ENCODE assay signal across 26 cellular contexts in the genomic region with DNA sequence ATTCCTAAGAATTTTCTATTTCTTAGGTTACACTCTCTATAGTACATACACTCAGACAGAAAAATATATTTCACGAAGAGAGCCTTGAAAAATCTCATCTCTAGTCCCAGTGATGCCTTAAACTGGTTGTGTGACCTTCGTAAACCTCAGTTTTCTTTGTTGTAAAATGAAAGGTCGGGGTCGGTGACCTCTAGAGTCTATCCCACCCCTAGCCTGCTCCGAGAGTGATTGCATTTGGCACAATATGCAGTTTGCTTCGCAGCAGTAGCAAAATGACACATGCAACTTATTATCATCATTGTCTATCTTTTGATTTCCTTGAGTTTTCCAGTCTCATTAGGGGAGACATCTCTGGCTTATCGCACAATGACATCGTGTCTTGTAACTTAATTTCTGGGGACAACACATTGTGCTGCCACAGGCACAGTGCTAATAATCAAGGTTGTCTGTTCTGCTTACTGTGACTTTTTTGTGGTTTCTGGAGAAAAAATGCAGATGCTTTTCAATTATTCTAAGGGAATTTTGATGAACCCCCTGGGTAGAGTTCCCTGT.
"Had no signal": no experiment of that assay in that cellular context is flagged by ENCODE, and none has a peak within 500 bp of the region (broad histone marks: within the 10 kb centered on the region; RNA-seq: fewer than 3 reads in every experiment).

No MANE protein-coding gene starts in this region.

- H3K9me3 Mint-ChIP-seq: activated T-helper 1 cell treated with anti-CD3 and anti-CD28 coated beads, Interleukin-12 subunit alpha, Interleukin-12 subunit beta, Interleukin-2, Interleukin-4 antibody, amounts not matched to agents 30 ng/mL and 10 ng/mL and 1 ng/mL, durations not matched to agents 14 hours and 24 hours and 36 hours; natural killer cell treated with Interleukin-12 subunit alpha and Interleukin-12 subunit beta and Interleukin-15 and Interleukin-18, amount 100 ng/mL, for 72 hours; stimulated activated naive B cell treated with anti-CD40 and anti-IgM and Interleukin-4, amounts not matched to agents 10 μg/mL and 1 μg/mL and 100 μg/mL, for 72 hours had no signal

- H3K4me3 ChIP-seq: esophagus squamous epithelium, hepatocyte, mucosa of descending colon, stomach, thyroid gland, upper lobe of right lung had no signal

- H3K36me3 ChIP-seq: esophagus squamous epithelium, thyroid gland, upper lobe of right lung had no signal

- ATAC-seq: left cardiac atrium; left ventricle myocardium superior; mucosa of descending colon; natural killer cell treated with Interleukin-12 subunit alpha and Interleukin-12 subunit beta and Interleukin-15 and Interleukin-18, amount 100 ng/mL, for 72 hours; right cardiac atrium; stimulated activated naive B cell treated with anti-CD40 and anti-IgM and Interleukin-4, amounts not matched to agents 10 μg/mL and 1 μg/mL and 100 μg/mL, for 72 hours; upper lobe of right lung had no signal

- H3K27ac ChIP-seq: epithelial cell of prostate, esophagus squamous epithelium, hepatocyte, parathyroid adenoma, stomach, thyroid gland, upper lobe of right lung had no signal

- H3K4me1 ChIP-seq: esophagus squamous epithelium, parathyroid adenoma, stomach, upper lobe of right lung had no signal

- H3K9me3 ChIP-seq: esophagus squamous epithelium, mucosa of descending colon, stomach, thyroid gland, upper lobe of right lung had no signal

- H3K4me2 ChIP-seq: hepatocyte had no signal

- H2AFZ ChIP-seq: hepatocyte, parathyroid adenoma had no signal

- H3K9ac ChIP-seq: parathyroid adenoma had no signal

- DNase-seq: activated CD4-positive, alpha-beta T cell treated with anti-CD3 and anti-CD28 coated beads for 4 hours; activated CD4-positive, alpha-beta T cell treated with anti-CD3 and anti-CD28 coated beads, Interleukin-2, amount 50 U/mL, for 4 hours; activated effector memory CD4-positive, alpha-beta T cell treated with anti-CD3 and anti-CD28 coated beads, Interleukin-2, amount 50 U/mL, for 16 hours; activated naive CD4-positive, alpha-beta T cell treated with anti-CD3 and anti-CD28 coated beads, Interleukin-2, amount 50 U/mL, for 16 hours; activated T-cell treated with anti-CD3 and anti-CD28 coated beads for 4 hours; amniotic stem cell; caudate nucleus; cortex of kidney; esophagus squamous epithelium; foreskin melanocyte; left cardiac atrium; left ventricle myocardium superior; mucosa of descending colon; occipital lobe; right cardiac atrium; stimulated activated CD4-positive, alpha-beta T cell treated with anti-CD3 and anti-CD28 coated beads, Interleukin-15, amount 100 ng/mL, for 24 hours; stimulated activated CD4-positive, alpha-beta T cell treated with anti-CD3 and anti-CD28 coated beads, Interleukin-2, amount 100 ng/mL, for 24 hours; stimulated activated naive B cell treated with anti-CD40 and anti-IgM and Interleukin-4, amounts not matched to agents 10 μg/mL and 1 μg/mL and 100 μg/mL, for 72 hours; stomach; thyroid gland; upper lobe of right lung had no signal

- H3K4me1 Mint-ChIP-seq: stimulated activated naive B cell treated with anti-CD40 and anti-IgM and Interleukin-4, amounts not matched to agents 10 μg/mL and 1 μg/mL and 100 μg/mL, for 72 hours had no signal

- H3K27me3 ChIP-seq: esophagus squamous epithelium, hepatocyte, stomach, thyroid gland, upper lobe of right lung had no signal

- H3K27me3 Mint-ChIP-seq: natural killer cell treated with Interleukin-12 subunit alpha and Interleukin-12 subunit beta and Interleukin-15 and Interleukin-18, amount 100 ng/mL, for 72 hours; stimulated activated naive B cell treated with anti-CD40 and anti-IgM and Interleukin-4, amounts not matched to agents 10 μg/mL and 1 μg/mL and 100 μg/mL, for 72 hours had no signal

- H3K79me2 ChIP-seq: hepatocyte, parathyroid adenoma had no signal

- H3K4me3 Mint-ChIP-seq: activated T-helper 1 cell treated with anti-CD3 and anti-CD28 coated beads, Interleukin-12 subunit alpha, Interleukin-12 subunit beta, Interleukin-2, Interleukin-4 antibody, amounts not matched to agents 30 ng/mL and 10 ng/mL and 1 ng/mL, durations not matched to agents 14 hours and 24 hours and 36 hours; natural killer cell treated with Interleukin-12 subunit alpha and Interleukin-12 subunit beta and Interleukin-15 and Interleukin-18, amount 100 ng/mL, for 72 hours; stimulated activated naive B cell treated with anti-CD40 and anti-IgM and Interleukin-4, amounts not matched to agents 10 μg/mL and 1 μg/mL and 100 μg/mL, for 72 hours had no signal

- H3K27ac Mint-ChIP-seq: activated T-helper 1 cell treated with anti-CD3 and anti-CD28 coated beads, Interleukin-12 subunit alpha, Interleukin-12 subunit beta, Interleukin-2, Interleukin-4 antibody, amounts not matched to agents 30 ng/mL and 10 ng/mL and 1 ng/mL, durations not matched to agents 14 hours and 24 hours and 36 hours; natural killer cell treated with Interleukin-12 subunit alpha and Interleukin-12 subunit beta and Interleukin-15 and Interleukin-18, amount 100 ng/mL, for 72 hours; stimulated activated naive B cell treated with anti-CD40 and anti-IgM and Interleukin-4, amounts not matched to agents 10 μg/mL and 1 μg/mL and 100 μg/mL, for 72 hours had no signal
